ENCODE assay signal across 26 cellular contexts in the genomic region with DNA sequence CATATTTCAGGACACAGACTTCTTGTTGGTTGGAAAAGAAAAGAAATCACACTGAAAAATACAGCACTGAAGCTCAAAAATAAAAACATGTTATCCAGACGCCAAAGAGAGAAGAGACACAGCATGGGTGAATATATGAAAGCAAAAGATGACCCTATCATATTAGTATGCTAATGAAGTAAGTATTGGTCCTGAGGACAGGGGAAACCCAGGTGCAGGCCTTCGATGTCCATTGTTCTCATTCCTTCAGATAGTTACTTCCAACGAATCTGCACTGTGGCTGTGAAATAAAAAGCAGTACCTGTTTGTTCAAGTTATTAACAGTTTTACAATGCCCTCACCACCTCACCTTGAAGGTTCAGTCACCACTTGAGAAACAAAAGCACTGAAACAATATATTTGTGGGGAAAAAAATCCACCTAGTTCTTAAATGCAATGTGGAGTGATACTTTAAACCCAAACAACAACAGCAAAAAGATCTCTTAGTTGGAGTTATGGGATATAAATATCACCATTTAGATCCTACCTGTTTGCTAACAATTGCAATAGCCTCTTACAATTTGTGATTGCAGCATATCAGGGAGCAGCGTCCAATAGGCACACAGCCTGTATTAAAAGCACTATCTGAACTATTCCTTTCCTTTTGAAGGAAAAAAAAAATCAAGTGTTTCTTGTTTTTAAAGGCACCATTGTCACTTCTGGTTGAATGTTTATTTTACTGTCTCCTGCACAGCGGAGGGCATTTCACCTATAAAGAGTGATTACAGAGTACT.
DNase-seq lines count a peak whose midpoint lies in the region; ATAC-seq, FAIRE-seq and TF ChIP-seq lines count a peak whose summit lies in the region.
"Had no signal": no experiment of that assay in that cellular context is flagged by ENCODE, and none has a peak within 500 bp of the region (broad histone marks: within the 10 kb centered on the region; RNA-seq: fewer than 3 reads in every experiment).

No MANE protein-coding gene starts in this region.

- peak overlapping the region; percentile 75 for H3K27ac Mint-ChIP-seq in endothelial cell (ENCODE audit: unreplicated experiment)
- H3K27ac Mint-ChIP-seq: activated CD8-positive, alpha-beta T cell treated with anti-CD3 and anti-CD28 coated beads, Interleukin-2, amount 10 ng/mL, durations not matched to agents 7 days and 5 days; activated naive CD8-positive, alpha-beta T cell treated with anti-CD3 and anti-CD28 coated beads, Interleukin-2, amount 50 U/mL, for 24 hours had no signal

- H3K36me3 ChIP-seq in HUES6 (ENCODE audit: control insufficient read depth, insufficient read depth, low read length) (no peaks in the 10 kb centered on the region), pancreas (no peaks in the 10 kb centered on the region)
- H3K36me3 ChIP-seq: BLaER1 treated with 17β-estradiol and CSF1 and Interleukin-3, amounts not matched to agents 10 nM and 100 nM; gastrocnemius medialis had no signal

- no peak overlapping the region for H3K4me3 Mint-ChIP-seq in endothelial cell (ENCODE audit: unreplicated experiment)
- H3K4me3 Mint-ChIP-seq: activated CD8-positive, alpha-beta T cell treated with anti-CD3 and anti-CD28 coated beads, Interleukin-2, amount 10 ng/mL, durations not matched to agents 7 days and 5 days; activated naive CD8-positive, alpha-beta T cell treated with anti-CD3 and anti-CD28 coated beads, Interleukin-2, amount 50 U/mL, for 24 hours had no signal

- intact Hi-C loops in pancreas (cut with DNase I) = no loop called here

- H3K27ac ChIP-seq in HUES6 (ENCODE audit: low read depth, low read length) = peak overlapping the region; percentile 67; the same call in 1 of the 2 replicates
- H3K27ac ChIP-seq in pancreas = peak overlapping the region in 3 of 4 donors; percentile 19 to 65 (median 60)
- H3K27ac ChIP-seq: BLaER1 treated with 17β-estradiol and CSF1 and Interleukin-3, amounts not matched to agents 10 nM and 100 nM; coronary artery; gastrocnemius medialis had no signal

- peaks cover 17% of the 10 kb centered on the region for H3K4me1 ChIP-seq in HUES6 (ENCODE audit: control insufficient read depth, insufficient read depth, low read length)
- H3K4me1 ChIP-seq in pancreas = no peaks in the 10 kb centered on the region
- H3K4me1 ChIP-seq: gastrocnemius medialis had no signal

- no peaks in the 10 kb centered on the region for H3K9me3 Mint-ChIP-seq in endothelial cell (ENCODE audit: unreplicated experiment)
- H3K9me3 Mint-ChIP-seq: activated naive CD8-positive, alpha-beta T cell treated with anti-CD3 and anti-CD28 coated beads, Interleukin-2, amount 50 U/mL, for 24 hours had no signal

- no peaks in the 10 kb centered on the region for H3K36me3 Mint-ChIP-seq in endothelial cell (ENCODE audit: low read depth, unreplicated experiment)

- ATAC-seq in pancreas = peak in 2 of 4 donors; percentile 44 to 59
- ATAC-seq in HG02938 (IDR thresholded peaks at IDR 0.05; ENCODE audit: unreplicated experiment) = no peak
- ATAC-seq in GM18870 (IDR thresholded peaks at IDR 0.05; ENCODE audit: unreplicated experiment) = no peak
- ATAC-seq: activated CD8-positive, alpha-beta T cell treated with anti-CD3 and anti-CD28 coated beads, Interleukin-2, amount 10 ng/mL, durations not matched to agents 7 days and 5 days; activated naive CD8-positive, alpha-beta T cell treated with anti-CD3 and anti-CD28 coated beads, Interleukin-2, amount 50 U/mL, for 24 hours; gastrocnemius medialis; K562 had no signal

- DNase-seq in NCI-H748 (lab: John Stamatoyannopoulos, UW; ENCODE audit: unreplicated experiment) (peak; percentile 38), endothelial cell (ENCODE audit: low spot score) (no peak), pancreas (no peak), RKO (ENCODE audit: low spot score) (no peak)
- DNase-seq: activated CD4-positive, alpha-beta T cell treated with anti-CD3 and anti-CD28 coated beads for 1 hour; activated CD8-positive, alpha-beta T cell treated with anti-CD3 and anti-CD28 coated beads, Interleukin-2, amount 10 ng/mL, durations not matched to agents 7 days and 5 days; activated effector memory CD4-positive, alpha-beta T cell treated with anti-CD3 and anti-CD28 coated beads, Interleukin-2, amount 50 U/mL, for 16 hours; activated naive CD8-positive, alpha-beta T cell treated with anti-CD3 and anti-CD28 coated beads, Interleukin-2, amount 50 U/mL, for 24 hours; activated T-cell treated with anti-CD3 and anti-CD28 coated beads for 4 hours; gastrocnemius medialis; hippocampal formation; NCI-H146; NCI-H2171 treated with DMSO at 0.1 percent for 48 hours; NCI-H524 had no signal

- H3K9me3 ChIP-seq in HUES6 (ENCODE audit: control insufficient read depth, insufficient read depth, low read depth, low read length) (no peaks in the 10 kb centered on the region), pancreas (no peaks in the 10 kb centered on the region)
- H3K9me3 ChIP-seq: BLaER1 treated with 17β-estradiol and CSF1 and Interleukin-3, amounts not matched to agents 10 nM and 100 nM; gastrocnemius medialis had no signal

- FAIRE-seq in pancreas (lab: Jason Lieb, UNC) = no peak
- FAIRE-seq: bronchial epithelial cell, GM19239, islet of Langerhans, K562, RCC 7860, TTC549 had no signal

- H3K27me3 ChIP-seq in HUES6 (ENCODE audit: control insufficient read depth, insufficient read depth, low read length) (no peaks in the 10 kb centered on the region), pancreas (peaks cover 0 to 10% (median 0%) of the 10 kb centered on the region in 4 donors)
- H3K27me3 ChIP-seq: BLaER1 treated with 17β-estradiol and CSF1 and Interleukin-3, amounts not matched to agents 10 nM and 100 nM; gastrocnemius medialis had no signal

- WGBS in pancreas, 2 donors = 48 to 53% methylated on average over 5 of the region's 5 CpGs

- no peak overlapping the region for H3K9ac ChIP-seq in HUES6 (ENCODE audit: low read length)
- H3K9ac ChIP-seq: BLaER1 treated with 17β-estradiol and CSF1 and Interleukin-3, amounts not matched to agents 10 nM and 100 nM had no signal

- TF ChIP-seq CTCF in endothelial cell (IDR thresholded peaks at IDR 0.05; ENCODE audit: unreplicated experiment) = no peak
- no peak for TF ChIP-seq CTCF in pancreas (IDR thresholded peaks at IDR 0.05)

- no peaks in the 10 kb centered on the region for H3K27me3 Mint-ChIP-seq in endothelial cell (ENCODE audit: unreplicated experiment)

- peaks cover 4% of the 10 kb centered on the region for H3K4me1 Mint-ChIP-seq in endothelial cell (ENCODE audit: unreplicated experiment)
- H3K4me1 Mint-ChIP-seq: activated naive CD8-positive, alpha-beta T cell treated with anti-CD3 and anti-CD28 coated beads, Interleukin-2, amount 50 U/mL, for 24 hours had no signal

- H3K4me3 ChIP-seq in HUES6 (ENCODE audit: low read depth, low read length) (no peak overlapping the region), pancreas (no peak overlapping the region)
- H3K4me3 ChIP-seq: BLaER1 treated with 17β-estradiol and CSF1 and Interleukin-3, amounts not matched to agents 10 nM and 100 nM; coronary artery; gastrocnemius medialis; K562; lung had no signal
